24 cellular contexts compared by ENCODE assay signal in genomic region chr7:9242604-9243003, GRCh38.
"Had no signal": no experiment of that assay in that cellular context is flagged by ENCODE, and none has a peak within 500 bp of the region (broad histone marks: within the 10 kb centered on the region; RNA-seq: fewer than 3 reads in every experiment).

No MANE protein-coding gene starts in this region.

- ATAC-seq: activated CD4-positive, CD25-positive, alpha-beta regulatory T cell treated with anti-CD3 and anti-CD28 coated beads, Interleukin-2, amount 50 U/mL, for 24 hours; activated T-cell treated with anti-CD3 and anti-CD28 coated beads, Interleukin-2, amount 50 U/mL, for 72 hours; foreskin keratinocyte; natural killer cell treated with Interleukin-12 subunit alpha and Interleukin-12 subunit beta and Interleukin-15 and Interleukin-18, amount 100 ng/mL, for 72 hours; stimulated activated naive CD8-positive, alpha-beta T cell treated with anti-CD3 and anti-CD28 coated beads, Interleukin-15, Interleukin-2, amounts not matched to agents 100 U/mL and 50 U/mL, for 24 hours had no signal

- H3K27ac ChIP-seq: breast epithelium, foreskin keratinocyte, left ventricle myocardium inferior, thyroid gland, VCaP had no signal

- H3K27ac Mint-ChIP-seq: activated CD4-positive, alpha-beta memory T cell treated with anti-CD3 and anti-CD28 coated beads, Interleukin-2, amount 10 ng/mL, durations not matched to agents 7 days and 5 days; activated CD4-positive, alpha-beta T cell treated with anti-CD3 and anti-CD28 coated beads, Interleukin-2, amount 10 ng/mL, durations not matched to agents 24 days and 14 days; activated naive CD4-positive, alpha-beta T cell treated with anti-CD3 and anti-CD28 coated beads for 36 hours; activated naive CD8-positive, alpha-beta T cell treated with anti-CD3 and anti-CD28 coated beads, Interleukin-2, amount 10 ng/mL, durations not matched to agents 7 days and 5 days; activated T-cell treated with anti-CD3 and anti-CD28 coated beads, Interleukin-2, amount 50 U/mL, for 72 hours; natural killer cell treated with Interleukin-12 subunit alpha and Interleukin-12 subunit beta and Interleukin-15 and Interleukin-18, amount 100 ng/mL, for 72 hours; progenitor cell of endocrine pancreas had no signal

- H3K36me3 Mint-ChIP-seq: activated naive CD8-positive, alpha-beta T cell treated with anti-CD3 and anti-CD28 coated beads, Interleukin-2, amount 10 ng/mL, durations not matched to agents 7 days and 5 days had no signal

- H3K27me3 Mint-ChIP-seq: activated CD4-positive, alpha-beta memory T cell treated with anti-CD3 and anti-CD28 coated beads, Interleukin-2, amount 10 ng/mL, durations not matched to agents 7 days and 5 days; activated CD4-positive, alpha-beta T cell treated with anti-CD3 and anti-CD28 coated beads, Interleukin-2, amount 10 ng/mL, durations not matched to agents 24 days and 14 days; activated naive CD8-positive, alpha-beta T cell treated with anti-CD3 and anti-CD28 coated beads, Interleukin-2, amount 10 ng/mL, durations not matched to agents 7 days and 5 days; central memory CD8-positive, alpha-beta T cell; natural killer cell treated with Interleukin-12 subunit alpha and Interleukin-12 subunit beta and Interleukin-15 and Interleukin-18, amount 100 ng/mL, for 72 hours; progenitor cell of endocrine pancreas had no signal

- H3K36me3 ChIP-seq: breast epithelium, left ventricle myocardium inferior, thyroid gland had no signal

- H3K4me3 ChIP-seq: breast epithelium, left ventricle myocardium inferior, thyroid gland had no signal

- H3K4me1 ChIP-seq: breast epithelium, foreskin keratinocyte, left ventricle myocardium inferior, thyroid gland had no signal

- H3K4me1 Mint-ChIP-seq: activated CD4-positive, alpha-beta memory T cell treated with anti-CD3 and anti-CD28 coated beads, Interleukin-2, amount 10 ng/mL, durations not matched to agents 7 days and 5 days; activated CD4-positive, alpha-beta T cell treated with anti-CD3 and anti-CD28 coated beads, Interleukin-2, amount 10 ng/mL, durations not matched to agents 24 days and 14 days; activated naive CD8-positive, alpha-beta T cell treated with anti-CD3 and anti-CD28 coated beads, Interleukin-2, amount 10 ng/mL, durations not matched to agents 7 days and 5 days; central memory CD8-positive, alpha-beta T cell had no signal

- DNase-seq: activated CD4-positive, alpha-beta memory T cell treated with anti-CD3 and anti-CD28 coated beads, Interleukin-2, amount 10 ng/mL, durations not matched to agents 7 days and 5 days; activated CD4-positive, alpha-beta T cell treated with anti-CD3 and anti-CD28 coated beads, Interleukin-2, amount 10 ng/mL, durations not matched to agents 24 days and 14 days; activated effector memory CD4-positive, alpha-beta T cell treated with Interleukin-2 at 50 U/mL for 16 hours; activated naive CD4-positive, alpha-beta T cell treated with anti-CD3 and anti-CD28 coated beads for 36 hours; activated naive CD8-positive, alpha-beta T cell treated with anti-CD3 and anti-CD28 coated beads, Interleukin-2, amount 10 ng/mL, durations not matched to agents 7 days and 5 days; activated T-cell treated with anti-CD3 and anti-CD28 coated beads, Interleukin-2, amount 50 U/mL, for 72 hours; amniotic stem cell; effector memory CD4-positive, alpha-beta T cell; foreskin keratinocyte; glutamatergic neuron; hypothalamus; left ventricle myocardium inferior; mammary epithelial cell; midbrain; retina; stimulated activated CD4-positive, alpha-beta T cell treated with anti-CD3 and anti-CD28 coated beads, Interleukin-4, amount 100 ng/mL, for 4 hours; stimulated activated naive CD8-positive, alpha-beta T cell treated with anti-CD3 and anti-CD28 coated beads, Interleukin-15, Interleukin-2, amounts not matched to agents 100 U/mL and 50 U/mL, for 24 hours; thyroid gland had no signal

- H3K4me3 Mint-ChIP-seq: activated CD4-positive, alpha-beta memory T cell treated with anti-CD3 and anti-CD28 coated beads, Interleukin-2, amount 10 ng/mL, durations not matched to agents 7 days and 5 days; activated CD4-positive, alpha-beta T cell treated with anti-CD3 and anti-CD28 coated beads, Interleukin-2, amount 10 ng/mL, durations not matched to agents 24 days and 14 days; activated naive CD4-positive, alpha-beta T cell treated with anti-CD3 and anti-CD28 coated beads for 36 hours; activated naive CD8-positive, alpha-beta T cell treated with anti-CD3 and anti-CD28 coated beads, Interleukin-2, amount 10 ng/mL, durations not matched to agents 7 days and 5 days; activated T-cell treated with anti-CD3 and anti-CD28 coated beads, Interleukin-2, amount 50 U/mL, for 72 hours; central memory CD8-positive, alpha-beta T cell; natural killer cell treated with Interleukin-12 subunit alpha and Interleukin-12 subunit beta and Interleukin-15 and Interleukin-18, amount 100 ng/mL, for 72 hours had no signal

- H3K9me3 ChIP-seq: breast epithelium, left ventricle myocardium inferior, thyroid gland had no signal

- H3K27me3 ChIP-seq: breast epithelium, foreskin keratinocyte, thyroid gland had no signal
